12 cellular contexts compared by ENCODE assay signal in the genomic region with DNA sequence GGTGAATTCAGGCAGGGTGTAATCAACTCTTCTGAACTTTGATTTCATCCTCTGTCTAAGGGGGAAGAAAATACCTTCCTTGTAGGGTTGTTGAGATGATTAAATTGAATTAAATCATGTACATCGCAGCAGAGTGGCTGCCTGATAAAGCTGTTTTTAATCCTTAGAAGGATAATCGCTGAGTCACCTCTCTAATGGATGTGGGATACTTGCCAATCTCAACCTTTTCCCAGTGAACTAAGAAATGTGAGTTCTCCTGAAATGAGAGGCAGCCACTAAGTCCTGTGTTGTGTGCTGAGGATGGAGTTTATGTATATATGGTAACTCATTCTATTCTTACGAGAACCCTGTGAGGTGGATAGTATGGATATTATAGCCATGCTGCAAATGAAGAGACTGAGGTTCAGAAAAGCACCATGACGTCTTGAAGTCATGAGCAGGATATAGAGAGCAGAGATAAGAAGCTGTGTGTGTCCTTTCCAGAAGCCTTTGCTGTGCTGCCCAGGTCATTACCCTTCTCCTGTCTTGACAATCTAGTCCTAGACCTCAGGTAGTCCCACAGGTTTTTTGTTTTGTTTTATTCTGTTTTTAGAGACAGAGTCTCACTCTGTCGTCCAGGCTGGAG.
DNase-seq lines count a peak whose midpoint lies in the region; ATAC-seq and TF ChIP-seq lines count a peak whose summit lies in the region.
"Had no signal": no experiment of that assay in that cellular context is flagged by ENCODE, and none has a peak within 500 bp of the region (broad histone marks: within the 10 kb centered on the region; RNA-seq: fewer than 3 reads in every experiment).

No MANE protein-coding gene starts in this region.

- no peak for TF ChIP-seq POLR2A in transverse colon (IDR thresholded peaks at IDR 0.05)

- no peak overlapping the region for H3T11ph ChIP-seq in H9 (ENCODE audit: low read length)

- no peaks in the 10 kb centered on the region; a peak in 1 of 7 replicates for H3K36me3 Mint-ChIP-seq in H9 (ENCODE audit: insufficient read depth in 1 of 3, low read depth in 3 of 3)

- H3K23ac ChIP-seq in H9 (ENCODE audit: insufficient read length, low read depth, low read length) = no peak overlapping the region

- H4K8ac ChIP-seq in H9 (replicated peaks; ENCODE audit: insufficient read length, low read depth, low read length) = no peak overlapping the region

- peak; percentile 19 for DNase-seq in DMS79 treated with DMSO at 0.1 percent for 48 hours (lab: John Stamatoyannopoulos, UW)
- no peak for DNase-seq in DMS79 (lab: John Stamatoyannopoulos, UW)
- peak; percentile 46 for DNase-seq in WERI-Rb-1
- peak; percentile 21 for DNase-seq in hepatic stellate cell (ENCODE audit: low spot score)
- DNase-seq in transverse colon = no peak
- DNase-seq in NCI-H2227 treated with DMSO at 0.1 percent for 48 hours (lab: John Stamatoyannopoulos, UW) = no peak
- no peak for DNase-seq in H9
- DNase-seq: activated CD4-positive, alpha-beta T cell treated with anti-CD3 and anti-CD28 coated beads for 48 hours had no signal

- no peak overlapping the region for H2BK120ac ChIP-seq in H9 (ENCODE audit: low read depth, low read length, poor library complexity, severe bottlenecking)

- peaks cover 15% of the 10 kb centered on the region for H3K27me3 Mint-ChIP-seq in H9 (ENCODE audit: low read depth)

- no peak overlapping the region for H2BK12ac ChIP-seq in H9 (ENCODE audit: insufficient read length, low read depth, low read length)

- intact Hi-C loops in transverse colon (cut with DNase I; ENCODE audit: low total_unique reads) = no loop called here

- no peak for ATAC-seq in HG02885 (IDR thresholded peaks at IDR 0.05; ENCODE audit: poor library complexity, unreplicated experiment)

- H3K4me3 ChIP-seq in WERI-Rb-1 (ENCODE audit: low read depth, low read length) = no peak overlapping the region
- H3K4me3 ChIP-seq in transverse colon = no peak overlapping the region
- H3K4me3 ChIP-seq: body of pancreas had no signal

- H3K4me1 ChIP-seq in transverse colon (peaks cover 0 to 13% (median 9%) of the 10 kb centered on the region in 4 donors), H9 (ENCODE audit: insufficient read depth, low read length) (no peaks in the 10 kb centered on the region)
- H3K4me1 ChIP-seq: body of pancreas had no signal

- no peak overlapping the region for H4K5ac ChIP-seq in H9 (ENCODE audit: insufficient read length, low read depth, low read length)

- H3K4me1 Mint-ChIP-seq in H9 = peaks cover 8 to 9% of the 10 kb centered on the region in 2 experiments

- H3K27ac Mint-ChIP-seq in H9 = no peak overlapping the region

- H2BK5ac ChIP-seq in H9 (ENCODE audit: insufficient read length, low read length) = no peak overlapping the region

- H3K4me3 Mint-ChIP-seq in H9 = no peak overlapping the region
- H3K4me3 Mint-ChIP-seq: stimulated activated naive CD8-positive, alpha-beta T cell treated with anti-CD3 and anti-CD28 coated beads, Interleukin-15, Interleukin-2, amounts not matched to agents 100 ng/mL and 50 ng/mL, for 24 hours had no signal

- TF ChIP-seq CTCF in WERI-Rb-1 (IDR thresholded peaks at IDR 0.05; ENCODE audit: low read depth, low read length) (no peak), transverse colon (IDR thresholded peaks at IDR 0.05) (no peak), H9 (conservative IDR thresholded peaks at IDR 0.05) (no peak)

- no peak overlapping the region for H3K4me2 ChIP-seq in H9 (ENCODE audit: insufficient read depth, insufficient read length, low read length)

- no peak overlapping the region for H2BK15ac ChIP-seq in H9 (ENCODE audit: low read depth, low read length)

- no peak overlapping the region for H2AFZ ChIP-seq in H9 (ENCODE audit: low read length)

- peak overlapping the region; percentile 27 for H3K27ac ChIP-seq in WERI-Rb-1
- H3K27ac ChIP-seq in transverse colon = peak overlapping the region; percentile 38 to 74 (median 58)
- H3K27ac ChIP-seq in H9 (ENCODE audit: insufficient read length, low read depth, low read length) = no peak overlapping the region
- H3K27ac ChIP-seq: 22Rv1, body of pancreas had no signal

- H3K36me3 ChIP-seq in WERI-Rb-1 = no peaks in the 10 kb centered on the region
- H3K36me3 ChIP-seq in transverse colon = no peaks in the 10 kb centered on the region

- no peaks in the 10 kb centered on the region for H4K20me1 ChIP-seq in H9 (ENCODE audit: control insufficient read depth, insufficient read depth, insufficient read length)

- H3K9me3 ChIP-seq in WERI-Rb-1 (ENCODE audit: severe bottlenecking) (no peaks in the 10 kb centered on the region), transverse colon (no peaks in the 10 kb centered on the region), H9 (ENCODE audit: control insufficient read depth, low read depth, low read length) (no peaks in the 10 kb centered on the region)
- H3K9me3 ChIP-seq: body of pancreas had no signal

- no peak overlapping the region for H3K4ac ChIP-seq in H9 (ENCODE audit: low read depth, low read length)

- in situ Hi-C loops in transverse colon (cut with MboI; ENCODE audit: low pct_ligation_motif_present in 1 of 4, low pct_unique_long_range_greater_than_20kb in 1 of 4, low sequenced_read_pairs in 3 of 4) = loop anchor here in 3 of 4 donors (5.0 to 25.0 kb wide), 4 partner anchors 192 to 522 kb away; no protein-coding TSS in a partner anchor

- no peak overlapping the region for H3K14ac ChIP-seq in H9 (ENCODE audit: insufficient read depth, low read length)

- H3K18ac ChIP-seq in H9 (ENCODE audit: insufficient read length, low read depth, low read length) = no peak overlapping the region

- TF ChIP-seq EP300 in transverse colon (IDR thresholded peaks at IDR 0.05; ENCODE audit: low read depth) = no peak

- H3K23me2 ChIP-seq in H9 (ENCODE audit: insufficient read length, low read depth, low read length, poor library complexity, severe bottlenecking) = no peaks in the 10 kb centered on the region

- no peak overlapping the region for H3K9ac ChIP-seq in H9 (ENCODE audit: extremely low read depth, insufficient read length, low read length)

- no peak overlapping the region for H2AK5ac ChIP-seq in H9 (ENCODE audit: insufficient read length, low read length)

- H3K27me3 ChIP-seq in WERI-Rb-1 (ENCODE audit: insufficient read depth, low read depth, severe bottlenecking) (no peaks in the 10 kb centered on the region), transverse colon (no peaks in the 10 kb centered on the region), H9 (ENCODE audit: insufficient read depth, low read length) (no peaks in the 10 kb centered on the region)
- H3K27me3 ChIP-seq: body of pancreas had no signal

- no peaks in the 10 kb centered on the region for H3K79me1 ChIP-seq in H9 (ENCODE audit: insufficient read depth, low read depth, low read length, poor library complexity, severe bottlenecking)

- H4K91ac ChIP-seq in H9 (ENCODE audit: insufficient read length, low read depth, low read length) = no peak overlapping the region

- no peak overlapping the region for H2BK20ac ChIP-seq in H9 (ENCODE audit: low read depth, low read length, poor library complexity, severe bottlenecking)

- no peaks in the 10 kb centered on the region for H3K9me3 Mint-ChIP-seq in H9

- 65 to 72% methylated on average over 4 to 5 of the region's 5 CpGs for WGBS in transverse colon (ENCODE audit: low coverage in 1 of 2), 2 donors
- WGBS in H9 (ENCODE audit: extremely low coverage, insufficient read length, low lambda C conversion rate) = no CpG with 5 or more reads among the region's 5 CpGs

- H3K56ac ChIP-seq in H9 (ENCODE audit: insufficient read length, low read depth, low read length) = no peak overlapping the region

- H3K79me2 ChIP-seq in H9 (ENCODE audit: insufficient read depth, low read length) = no peaks in the 10 kb centered on the region

Comparison
In these comparisons a context has a peak if more than half of its experiments do, and no peak if none do; other contexts are left out.
1. DNase-seq: peak in DMS79 treated with DMSO at 0.1 percent for 48 hours (single experiment), WERI-Rb-1 (single experiment) and hepatic stellate cell (single experiment); none in DMS79 (single experiment), transverse colon (single experiment), NCI-H2227 treated with DMSO at 0.1 percent for 48 hours (single experiment) and H9 (single experiment).